In the genomic region with DNA sequence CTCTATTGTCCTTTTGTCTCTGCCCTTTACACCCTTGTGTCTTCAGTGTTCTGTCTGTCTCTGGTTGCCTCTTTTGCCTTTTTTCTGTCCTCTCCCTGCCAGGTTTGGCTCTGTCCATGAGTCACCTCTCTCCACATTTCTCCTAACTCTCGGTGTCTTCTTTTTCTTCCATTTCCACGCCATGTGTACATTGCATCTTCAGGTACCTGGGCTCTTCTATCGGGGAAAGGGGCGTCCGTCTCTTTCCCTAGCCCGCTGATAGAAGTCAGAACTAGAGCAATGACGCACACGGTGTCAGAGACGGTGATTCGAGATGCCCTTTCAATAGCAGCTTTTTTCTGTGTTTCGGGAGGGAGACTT, we compare ENCODE assay signal across 8 cellular contexts. TPM values are rescaled to one million over a fixed set of nuclear protein-coding genes. Genes with fewer than 3 reads are reported as not detected.
DNase-seq lines count a peak whose midpoint lies in the region; ATAC-seq and TF ChIP-seq lines count a peak whose summit lies in the region.

No MANE protein-coding gene starts in this region.

- H3K9me3 Mint-ChIP-seq in activated B cell treated with CpG ODN at 0.5 μM for 24 hours (no peaks in the 10 kb centered on the region), memory B cell (no peaks in the 10 kb centered on the region)

- intact Hi-C loops in activated B cell treated with CpG ODN at 0.5 μM for 24 hours (cut with micrococcal nuclease): loop anchor here (1.0 to 5.0 kb wide), 3 partner anchors 13 to 1949 kb away; a partner anchor contains a TSS

- peak; percentile 16 for ATAC-seq in GM19455 (IDR thresholded peaks at IDR 0.05; ENCODE audit: unreplicated experiment)
- peak; percentile 20 for ATAC-seq in activated B cell treated with CpG ODN at 0.5 μM for 24 hours (ENCODE audit: low read depth)
- peak; percentile 46 for ATAC-seq in memory B cell (ENCODE audit: low read depth)

- peaks cover 52% of the 10 kb centered on the region for H3K4me1 Mint-ChIP-seq in activated B cell treated with CpG ODN at 0.5 μM for 24 hours
- peaks cover 36% of the 10 kb centered on the region for H3K4me1 Mint-ChIP-seq in memory B cell

- H3K36me3 Mint-ChIP-seq in activated B cell treated with CpG ODN at 0.5 μM for 24 hours (ENCODE audit: low read depth) (peaks cover 31% of the 10 kb centered on the region), memory B cell (peaks cover 14% of the 10 kb centered on the region)

- H3K27me3 Mint-ChIP-seq in activated B cell treated with CpG ODN at 0.5 μM for 24 hours (no peaks in the 10 kb centered on the region), memory B cell (no peaks in the 10 kb centered on the region)

- POLR2A ChIA-PET in BJ (lab: Charles Lee) (no interaction called here), activated B cell treated with CpG ODN at 0.5 μM for 24 hours (lab: Charles Lee) (no interaction called here)

- H3K27me3 ChIP-seq in BJ (ENCODE audit: control insufficient read depth, insufficient read depth, low read length): no peaks in the 10 kb centered on the region

- DNase-seq in BJ (ENCODE audit: low read depth): no peak
- peak; percentile 24 to 35 for DNase-seq in Kasumi-1 (lab: John Stamatoyannopoulos, UW)
- DNase-seq in activated B cell treated with CpG ODN at 0.5 μM for 24 hours: no peak
- DNase-seq in dermis blood vessel endothelial cell: peak; percentile 53
- peak; percentile 13 to 14 for DNase-seq in memory B cell (ENCODE audit: low spot score in 2 of 2)
- DNase-seq in stromal cell of bone marrow (ENCODE audit: low read depth): peak; percentile 6
- no peak for DNase-seq in MV-4-11 (lab: John Stamatoyannopoulos, UW)

- CTCF ChIA-PET in BJ (lab: Yijun Ruan, JAX): no interaction called here
- CTCF ChIA-PET in activated B cell treated with CpG ODN at 0.5 μM for 24 hours (lab: Charles Lee): no interaction called here

- H3K27ac Mint-ChIP-seq in activated B cell treated with CpG ODN at 0.5 μM for 24 hours (peak overlapping the region; percentile 89), memory B cell (peak overlapping the region; percentile 99)

- no peaks in the 10 kb centered on the region; the same call in 1 of the 2 replicates for H3K36me3 ChIP-seq in BJ (ENCODE audit: control insufficient read depth, insufficient read depth, low read length)

- no peak for TF ChIP-seq CTCF in BJ (IDR thresholded peaks at IDR 0.05; ENCODE audit: insufficient read depth, low read depth, low read length)
- no peak for TF ChIP-seq CTCF in activated B cell treated with CpG ODN at 0.5 μM for 24 hours (IDR thresholded peaks at IDR 0.05)

- peak overlapping the region; percentile 87 for H3K4me3 ChIP-seq in BJ (ENCODE audit: low read depth, low read length)

- H3K4me3 Mint-ChIP-seq in activated B cell treated with CpG ODN at 0.5 μM for 24 hours (peak overlapping the region; percentile 94), memory B cell (peak overlapping the region; percentile 97)

RNA-seq across cellular contexts. Expression of a gene that starts 0.6 kb away (rescaled TPM):
- 19.2 and 41.4 TPM in 2 replicates for polyA plus RNA-seq in BJ (2011; rRNA removed)
- 34.5 and 54.3 TPM in 2 replicates for polyA minus RNA-seq in BJ (2011; rRNA and poly(A)+ RNA removed)
- total RNA-seq in activated B cell treated with CpG ODN at 0.5 μM for 24 hours (76.1 and 80.6 TPM in 2 replicates), dermis blood vessel endothelial cell (61.1 and 116 TPM in 2 replicates)

RNA-seq across cellular contexts. Expression of a gene that starts 39.0 kb away (rescaled TPM):
- polyA plus RNA-seq in BJ (2011; rRNA removed): 0.09 and 0.10 TPM in 2 replicates
- 0.05 TPM in 1 of 2 replicates, not detected in the other for polyA minus RNA-seq in BJ (2011; rRNA and poly(A)+ RNA removed)
- total RNA-seq in activated B cell treated with CpG ODN at 0.5 μM for 24 hours (3.4 TPM in 2 replicates), dermis blood vessel endothelial cell (0.05 TPM in 1 of 2 replicates, not detected in the other)

Comparison
In these comparisons a context has a peak if more than half of its experiments do, and no peak if none do; other contexts are left out.
1. DNase-seq: peak in Kasumi-1 (2 of 2), dermis blood vessel endothelial cell (single experiment), memory B cell (2 of 2) and stromal cell of bone marrow (single experiment); none in BJ (single experiment), activated B cell treated with CpG ODN at 0.5 μM for 24 hours (single experiment) and MV-4-11 (single experiment).
2. Peak in every context shown above with its lines, with median percentiles within 50 percentile points of each other: ATAC-seq.